ENCODE assay signal across 8 cellular contexts in the genomic region with DNA sequence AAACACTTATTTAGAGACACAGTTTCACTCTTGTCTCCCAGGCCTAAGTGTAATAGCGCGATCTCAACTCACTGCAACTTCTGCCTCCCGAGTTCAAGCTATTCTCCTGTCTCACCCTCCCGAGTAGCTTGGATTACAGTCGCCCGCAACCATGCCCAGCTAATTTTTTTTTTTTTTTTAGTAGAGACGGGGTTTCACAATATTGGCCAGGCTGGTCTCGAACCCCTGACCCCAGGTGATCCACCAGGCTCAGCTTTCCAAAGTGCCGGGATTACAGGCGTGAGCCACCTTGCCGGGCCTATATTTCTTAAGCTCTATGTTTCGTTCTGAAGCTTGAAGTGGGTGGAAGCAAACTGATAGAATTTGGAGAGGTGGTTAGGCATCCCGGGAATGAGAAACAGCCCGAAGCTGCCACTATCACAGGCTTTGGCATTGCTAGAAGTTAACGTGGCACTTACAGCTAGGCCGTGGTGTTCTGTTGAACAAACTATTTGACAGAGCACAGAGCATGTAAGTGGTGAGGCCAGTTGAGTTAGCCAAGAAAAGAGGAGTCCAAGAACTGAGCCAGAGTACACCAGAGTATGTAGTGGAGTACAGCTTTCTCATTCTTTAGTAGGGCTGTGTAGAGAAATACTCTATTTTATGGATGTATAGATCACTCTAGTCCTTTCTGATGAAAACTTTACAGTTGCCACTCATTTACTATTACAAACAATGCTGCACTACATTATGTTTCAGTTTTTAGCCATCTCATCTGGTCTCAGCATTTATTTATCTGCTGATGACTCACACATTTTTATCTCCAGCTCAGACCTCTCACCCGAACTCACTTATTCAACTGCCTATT.
DNase-seq lines count a peak whose midpoint lies in the region; ATAC-seq lines count a peak whose summit lies in the region.

No MANE protein-coding gene starts in this region.

- H3K4me3 Mint-ChIP-seq in naive thymus-derived CD4-positive, alpha-beta T cell = peak overlapping the region in 9 of 10 donors; percentile 33 to 99 (median 96)

- ATAC-seq in naive thymus-derived CD4-positive, alpha-beta T cell = no peak
- no peak for ATAC-seq in left lobe of liver

- H3K4me1 ChIP-seq in ectodermal cell (ENCODE audit: control insufficient read depth, insufficient read depth, low read length) = peaks cover 43% of the 10 kb centered on the region
- H3K4me1 ChIP-seq in naive thymus-derived CD4-positive, alpha-beta T cell (ENCODE audit: control insufficient read depth in 2 of 2, insufficient read depth in 2 of 2, low read length in 2 of 2) = peaks cover 10 to 21% of the 10 kb centered on the region in 2 donors

- no peaks in the 10 kb centered on the region for H3K36me3 Mint-ChIP-seq in naive thymus-derived CD4-positive, alpha-beta T cell

- H3K4me1 Mint-ChIP-seq in naive thymus-derived CD4-positive, alpha-beta T cell = peaks cover 12 to 83% (median 50%) of the 10 kb centered on the region in 7 donors

- peak overlapping the region; percentile 93 to 100 (median 98) for H3K27ac Mint-ChIP-seq in naive thymus-derived CD4-positive, alpha-beta T cell

- peak overlapping the region; percentile 84 for H3K27ac ChIP-seq in ectodermal cell (ENCODE audit: insufficient read depth, low read depth, low read length, poor library complexity, severe bottlenecking)
- peak overlapping the region; percentile 94 for H3K27ac ChIP-seq in naive thymus-derived CD4-positive, alpha-beta T cell (ENCODE audit: low read depth, low read length)

- peaks cover 0 to 9% (median 0%) of the 10 kb centered on the region in 5 donors for H3K27me3 Mint-ChIP-seq in naive thymus-derived CD4-positive, alpha-beta T cell

- CTCF ChIA-PET in naive thymus-derived CD4-positive, alpha-beta T cell (lab: Charles Lee) = interaction anchor here (0.6 to 6.6 kb wide), 12 partner anchors 8 to 1122 kb away, joined by 3 to 69 read pairs (median 6); a partner anchor contains a TSS

- no peaks in the 10 kb centered on the region for H3K9me3 ChIP-seq in ectodermal cell (ENCODE audit: control insufficient read depth, low read length)
- no peaks in the 10 kb centered on the region for H3K9me3 ChIP-seq in naive thymus-derived CD4-positive, alpha-beta T cell (ENCODE audit: control insufficient read depth in 2 of 3, low read length in 3 of 3)

- H3K27me3 ChIP-seq in ectodermal cell (ENCODE audit: control insufficient read depth, insufficient read depth, low read length, poor library complexity, severe bottlenecking) = no peaks in the 10 kb centered on the region
- H3K27me3 ChIP-seq in naive thymus-derived CD4-positive, alpha-beta T cell (ENCODE audit: control insufficient read depth in 2 of 2, insufficient read depth in 2 of 2, low read length in 2 of 2) = no peaks in the 10 kb centered on the region

- intact Hi-C loops in naive thymus-derived CD4-positive, alpha-beta T cell (cut with micrococcal nuclease) = loop anchor here (5.0 to 10.0 kb wide), 4 partner anchors 510 to 1787 kb away; a partner anchor contains a TSS

- POLR2A ChIA-PET in naive thymus-derived CD4-positive, alpha-beta T cell (lab: Charles Lee) = interaction anchor here (0.6 to 42.5 kb wide), 39 partner anchors 2 to 1868 kb away, joined by 3 to 2497 read pairs (median 17); a partner anchor contains a TSS

- H3K36me3 ChIP-seq in ectodermal cell (ENCODE audit: control insufficient read depth, insufficient read depth, low read length) = no peaks in the 10 kb centered on the region
- no peaks in the 10 kb centered on the region for H3K36me3 ChIP-seq in naive thymus-derived CD4-positive, alpha-beta T cell (ENCODE audit: control insufficient read depth in 2 of 3, insufficient read depth in 3 of 3, low read length in 3 of 3)

- WGBS in ectodermal cell, 2 experiments = 85 to 91% methylated on average over 17 of the region's 17 CpGs

- peak; percentile 81 for DNase-seq in DMS53 (lab: John Stamatoyannopoulos, UW)
- peak; percentile 90 for DNase-seq in OCI-M1 (lab: John Stamatoyannopoulos, UW)
- DNase-seq in naive thymus-derived CD4-positive, alpha-beta T cell = no peak
- DNase-seq in middle frontal gyrus (ENCODE audit: extremely low spot score, low spot score) = no peak
- no peak for DNase-seq in MV-4-11 (lab: John Stamatoyannopoulos, UW)
- DNase-seq in left lobe of liver (ENCODE audit: low spot score) = no peak
- no peak for DNase-seq in GOT3 (lab: John Stamatoyannopoulos, UW)

- H3K4me3 ChIP-seq in ectodermal cell (ENCODE audit: insufficient read depth, low read depth, low read length) = no peak overlapping the region
- peak overlapping the region; percentile 75 for H3K4me3 ChIP-seq in naive thymus-derived CD4-positive, alpha-beta T cell (ENCODE audit: low read length)

- peaks cover 0 to 13% (median 0%) of the 10 kb centered on the region in 11 donors for H3K9me3 Mint-ChIP-seq in naive thymus-derived CD4-positive, alpha-beta T cell

Comparison
In these comparisons a context has a peak if more than half of its experiments do, and no peak if none do; other contexts are left out.
1. DNase-seq: peak in DMS53 (single experiment) and OCI-M1 (single experiment); none in naive thymus-derived CD4-positive, alpha-beta T cell (0 of 9), middle frontal gyrus (single experiment), MV-4-11 (single experiment), left lobe of liver (single experiment) and GOT3 (single experiment).